ENCODE assay signal across 17 cellular contexts in the genomic region with DNA sequence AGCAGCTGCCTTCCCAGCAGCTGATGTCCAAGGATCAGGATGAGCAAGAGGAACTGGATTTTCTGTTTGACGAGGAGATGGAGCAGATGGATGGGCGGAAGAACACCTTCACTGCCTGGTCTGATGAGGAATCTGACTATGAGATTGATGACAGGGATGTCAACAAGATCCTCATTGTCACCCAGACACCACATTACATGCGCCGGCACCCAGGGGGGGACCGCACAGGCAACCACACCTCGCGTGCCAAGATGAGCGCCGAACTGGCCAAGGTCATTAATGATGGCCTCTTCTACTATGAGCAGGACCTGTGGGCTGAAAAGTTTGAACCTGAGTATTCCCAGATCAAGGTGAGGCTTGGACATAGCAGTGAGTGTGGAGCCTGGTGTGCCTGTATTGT. TPM values are rescaled to one million over a fixed set of nuclear protein-coding genes. Genes with fewer than 3 reads are reported as not detected.
DNase-seq lines count a peak whose midpoint lies in the region; ATAC-seq, FAIRE-seq and TF ChIP-seq lines count a peak whose summit lies in the region.
"Had no signal": no experiment of that assay in that cellular context is flagged by ENCODE, and none has a peak within 500 bp of the region (broad histone marks: within the 10 kb centered on the region; RNA-seq: fewer than 3 reads in every experiment).

No MANE protein-coding gene starts in this region.

- H3K4ac ChIP-seq in trophoblast cell (ENCODE audit: low read depth, low read length), result no peak overlapping the region

- intact Hi-C loops in activated CD8-positive, alpha-beta T cell treated with anti-CD3 and anti-CD28 coated beads for 36 hours (cut with micrococcal nuclease), result no loop called here
- intact Hi-C loops in HepG2 (cut with micrococcal nuclease; ENCODE audit: unreplicated experiment) (no loop called here), right lobe of liver (cut with DNase I) (no loop called here), left ventricle myocardium superior (cut with micrococcal nuclease) (no loop called here), esophagus muscularis mucosa (cut with DNase I) (no loop called here)

- no peak overlapping the region for H3K27ac ChIP-seq in HepG2 (ENCODE audit: extremely low read length, insufficient read depth, low read length)
- H3K27ac ChIP-seq in right lobe of liver, result no peak overlapping the region
- H3K27ac ChIP-seq in esophagus muscularis mucosa (replicated peaks in 1 of 4), result no peak overlapping the region
- no peak overlapping the region for H3K27ac ChIP-seq in trophoblast cell (ENCODE audit: low read depth, low read length)
- H3K27ac ChIP-seq: BLaER1 treated with 17β-estradiol and CSF1 and Interleukin-3, amounts not matched to agents 10 nM and 100 nM had no signal

- no peak for TF ChIP-seq RAD21 in HepG2 (CRISPR knock-in tag; IDR thresholded peaks at IDR 0.05)

- no peak overlapping the region for H3K4me3 Mint-ChIP-seq in activated CD8-positive, alpha-beta T cell treated with anti-CD3 and anti-CD28 coated beads, Interleukin-2, amount 10 ng/mL, durations not matched to agents 7 days and 5 days
- no peak overlapping the region for H3K4me3 Mint-ChIP-seq in activated CD8-positive, alpha-beta T cell treated with anti-CD3 and anti-CD28 coated beads for 36 hours

- CTCF ChIA-PET in activated CD8-positive, alpha-beta T cell treated with anti-CD3 and anti-CD28 coated beads, Interleukin-2, amount 10 ng/mL, durations not matched to agents 7 days and 5 days (lab: Charles Lee), result no interaction called here
- CTCF ChIA-PET in activated CD8-positive, alpha-beta T cell treated with anti-CD3 and anti-CD28 coated beads for 36 hours (lab: Charles Lee), result interaction anchor here (0.8 to 2.5 kb wide), 2 partner anchors 17 to 151 kb away, joined by 3 to 10 read pairs; no protein-coding TSS in a partner anchor
- CTCF ChIA-PET in HepG2 (lab: Yijun Ruan, JAX; ENCODE audit: low intra/inter-chr PET ratio, low total read pairs), result no interaction called here

- no peak overlapping the region for H4K91ac ChIP-seq in trophoblast cell (ENCODE audit: low read depth, low read length)

- no peak for TF ChIP-seq CTCF in activated CD8-positive, alpha-beta T cell treated with anti-CD3 and anti-CD28 coated beads for 36 hours (IDR thresholded peaks at IDR 0.05)
- TF ChIP-seq CTCF in HepG2 (CRISPR knock-in tag; IDR thresholded peaks at IDR 0.05) (no peak), right lobe of liver (IDR thresholded peaks at IDR 0.05) (no peak), esophagus muscularis mucosa (IDR thresholded peaks at IDR 0.05) (no peak)

- H3K27ac Mint-ChIP-seq in activated CD8-positive, alpha-beta T cell treated with anti-CD3 and anti-CD28 coated beads, Interleukin-2, amount 10 ng/mL, durations not matched to agents 7 days and 5 days, result peak overlapping the region; percentile 41
- no peak overlapping the region for H3K27ac Mint-ChIP-seq in activated CD8-positive, alpha-beta T cell treated with anti-CD3 and anti-CD28 coated beads for 36 hours

- H2BK5ac ChIP-seq in trophoblast cell (ENCODE audit: low read depth, low read length, poor library complexity), result no peak overlapping the region

- H2BK12ac ChIP-seq in trophoblast cell (ENCODE audit: low read length), result no peak overlapping the region

- no peaks in the 10 kb centered on the region for H3K27me3 Mint-ChIP-seq in activated CD8-positive, alpha-beta T cell treated with anti-CD3 and anti-CD28 coated beads, Interleukin-2, amount 10 ng/mL, durations not matched to agents 7 days and 5 days (ENCODE audit: low read depth)
- no peaks in the 10 kb centered on the region for H3K27me3 Mint-ChIP-seq in activated CD8-positive, alpha-beta T cell treated with anti-CD3 and anti-CD28 coated beads for 36 hours

- no peaks in the 10 kb centered on the region for H3K9me3 ChIP-seq in HepG2 (ENCODE audit: low read length)
- H3K9me3 ChIP-seq in right lobe of liver, result no peaks in the 10 kb centered on the region
- H3K9me3 ChIP-seq in esophagus muscularis mucosa, result no peaks in the 10 kb centered on the region
- H3K9me3 ChIP-seq in trophoblast cell (ENCODE audit: insufficient read depth, low read depth, low read length), result no peaks in the 10 kb centered on the region
- H3K9me3 ChIP-seq: BLaER1 treated with 17β-estradiol and CSF1 and Interleukin-3, amounts not matched to agents 10 nM and 100 nM had no signal

- no peak overlapping the region for H2BK120ac ChIP-seq in trophoblast cell (ENCODE audit: insufficient read depth, low read length, poor library complexity)

- H3K79me2 ChIP-seq in HepG2 (ENCODE audit: insufficient read depth, low read length) (peaks cover 13% of the 10 kb centered on the region), trophoblast cell (ENCODE audit: control insufficient read depth, insufficient read depth, low read length, poor library complexity) (no peaks in the 10 kb centered on the region)

- no peak overlapping the region for H3K4me2 ChIP-seq in HepG2 (ENCODE audit: low read depth, low read length)
- no peak overlapping the region for H3K4me2 ChIP-seq in trophoblast cell (ENCODE audit: low read length)
- H3K4me2 ChIP-seq: BLaER1 treated with 17β-estradiol and CSF1 and Interleukin-3, amounts not matched to agents 10 nM and 100 nM had no signal

- no peak overlapping the region for H3K18ac ChIP-seq in trophoblast cell (ENCODE audit: low read length)

- no peak for FAIRE-seq in HepG2 (lab: Jason Lieb, UNC)
- FAIRE-seq: H54 had no signal

- 95% methylated on average over 2 of the region's 9 CpGs for WGBS in HepG2 (ENCODE audit: low lambda C conversion rate)
- WGBS in right lobe of liver (ENCODE audit: insufficient coverage, low coverage, low lambda C conversion rate, missing lambda C conversion rate), result 100% methylated on average over 2 of the region's 9 CpGs
- 94% methylated on average over 2 of the region's 9 CpGs for WGBS in esophagus muscularis mucosa
- no CpG with 5 or more reads among the region's 9 CpGs for WGBS in trophoblast cell (ENCODE audit: extremely low coverage, insufficient coverage, insufficient read length)

- no peak for ATAC-seq in activated CD8-positive, alpha-beta T cell treated with anti-CD3 and anti-CD28 coated beads, Interleukin-2, amount 10 ng/mL, durations not matched to agents 7 days and 5 days
- ATAC-seq in activated CD8-positive, alpha-beta T cell treated with anti-CD3 and anti-CD28 coated beads for 36 hours, result no peak
- ATAC-seq in HepG2 (no peak), right lobe of liver (no peak), left ventricle myocardium superior (peak; percentile 55)
- ATAC-seq: Panc1 had no signal

- POLR2A ChIA-PET in activated CD8-positive, alpha-beta T cell treated with anti-CD3 and anti-CD28 coated beads, Interleukin-2, amount 10 ng/mL, durations not matched to agents 7 days and 5 days (lab: Charles Lee), result no interaction called here
- POLR2A ChIA-PET in activated CD8-positive, alpha-beta T cell treated with anti-CD3 and anti-CD28 coated beads for 36 hours (lab: Charles Lee), result interaction anchor here (0.6 to 0.7 kb wide), 2 partner anchors 11 to 49 kb away, joined by 3 read pairs; no protein-coding TSS in a partner anchor
- POLR2A ChIA-PET in HepG2 (lab: Yijun Ruan, JAX), result no interaction called here

- TF ChIP-seq POLR2A in HepG2 (IDR thresholded peaks at IDR 0.05; ENCODE audit: insufficient read depth in 1 of 2, low read depth in 2 of 2, low read length in 2 of 2) (no peak), right lobe of liver (IDR thresholded peaks at IDR 0.05) (no peak), esophagus muscularis mucosa (IDR thresholded peaks at IDR 0.05; ENCODE audit: low read depth) (no peak)

- no peak overlapping the region for H4K12ac ChIP-seq in trophoblast cell (ENCODE audit: low read depth, low read length)

- H2AFZ ChIP-seq in HepG2 (ENCODE audit: low read length), result no peak overlapping the region
- no peak overlapping the region for H2AFZ ChIP-seq in trophoblast cell (ENCODE audit: insufficient read depth, low read length, poor library complexity)

- H3K9me3 Mint-ChIP-seq in activated CD8-positive, alpha-beta T cell treated with anti-CD3 and anti-CD28 coated beads, Interleukin-2, amount 10 ng/mL, durations not matched to agents 7 days and 5 days (ENCODE audit: insufficient read depth), result no peaks in the 10 kb centered on the region
- H3K9me3 Mint-ChIP-seq in activated CD8-positive, alpha-beta T cell treated with anti-CD3 and anti-CD28 coated beads for 36 hours, result no peaks in the 10 kb centered on the region

- H3K27me3 ChIP-seq in HepG2 (ENCODE audit: control insufficient read depth in 1 of 2, insufficient read depth in 2 of 2, low read length in 2 of 2), result no peaks in the 10 kb centered on the region
- H3K27me3 ChIP-seq in right lobe of liver, result no peaks in the 10 kb centered on the region
- H3K27me3 ChIP-seq in esophagus muscularis mucosa, result no peaks in the 10 kb centered on the region
- no peaks in the 10 kb centered on the region for H3K27me3 ChIP-seq in trophoblast cell (ENCODE audit: insufficient read depth, low read length)
- H3K27me3 ChIP-seq: BLaER1 treated with 17β-estradiol and CSF1 and Interleukin-3, amounts not matched to agents 10 nM and 100 nM had no signal

- no TSS peak for BruUV-seq in HepG2 (replicated peaks; lab: Mats Ljungman, UMichigan)

- H2AK5ac ChIP-seq in trophoblast cell (ENCODE audit: low read length), result no peak overlapping the region

- no peak overlapping the region for H3K9ac ChIP-seq in HepG2 (ENCODE audit: insufficient read depth, low read depth, low read length)
- H3K9ac ChIP-seq in trophoblast cell (ENCODE audit: low read length), result no peak overlapping the region
- H3K9ac ChIP-seq: BLaER1 treated with 17β-estradiol and CSF1 and Interleukin-3, amounts not matched to agents 10 nM and 100 nM had no signal

- in situ Hi-C loops in HepG2 (cut with HindIII; ENCODE audit: extremely low pct_ligation_motif_present, low pct_unique_long_range_greater_than_20kb), result no loop called here

- H3K23ac ChIP-seq in trophoblast cell (ENCODE audit: low read length), result no peak overlapping the region

- peaks cover 22% of the 10 kb centered on the region for H3K4me1 ChIP-seq in HepG2 (ENCODE audit: insufficient read depth, low read length)
- no peaks in the 10 kb centered on the region for H3K4me1 ChIP-seq in right lobe of liver
- H3K4me1 ChIP-seq in esophagus muscularis mucosa, result peaks cover 5 to 12% (median 8%) of the 10 kb centered on the region in 4 donors
- H3K4me1 ChIP-seq in trophoblast cell (ENCODE audit: control insufficient read depth in 1 of 2, insufficient read depth in 2 of 2, low read length in 2 of 2), result no peaks in the 10 kb centered on the region

- no peak overlapping the region for H3K14ac ChIP-seq in trophoblast cell (ENCODE audit: low read length)

- H3K36me3 ChIP-seq in HepG2 (replicated peaks in 1 of 2; ENCODE audit: control insufficient read depth in 1 of 2, insufficient read depth in 2 of 2, low read length in 2 of 2) (peaks cover 53 to 88% of the 10 kb centered on the region in 2 experiments), right lobe of liver (peaks cover 8 to 98% (median 49%) of the 10 kb centered on the region in 4 donors), esophagus muscularis mucosa (peaks cover 70 to 100% (median 82%) of the 10 kb centered on the region in 4 donors), trophoblast cell (ENCODE audit: control insufficient read depth in 1 of 2, insufficient read depth in 2 of 2, low read length in 2 of 2) (peaks cover 39 to 67% of the 10 kb centered on the region in 2 experiments)

- no peaks in the 10 kb centered on the region for H3K79me1 ChIP-seq in trophoblast cell (ENCODE audit: low read length)

- H3K4me1 Mint-ChIP-seq in activated CD8-positive, alpha-beta T cell treated with anti-CD3 and anti-CD28 coated beads, Interleukin-2, amount 10 ng/mL, durations not matched to agents 7 days and 5 days (ENCODE audit: low read depth), result peaks cover 32% of the 10 kb centered on the region
- peaks cover 14% of the 10 kb centered on the region for H3K4me1 Mint-ChIP-seq in activated CD8-positive, alpha-beta T cell treated with anti-CD3 and anti-CD28 coated beads for 36 hours (ENCODE audit: low read depth)

- DNase-seq in activated CD8-positive, alpha-beta T cell treated with anti-CD3 and anti-CD28 coated beads, Interleukin-2, amount 10 ng/mL, durations not matched to agents 7 days and 5 days, result no peak
- no peak for DNase-seq in activated CD8-positive, alpha-beta T cell treated with anti-CD3 and anti-CD28 coated beads for 36 hours
- DNase-seq in HepG2 (ENCODE audit: low spot score) (no peak), right lobe of liver (no peak), left ventricle myocardium superior (peak; percentile 49), esophagus muscularis mucosa (ENCODE audit: extremely low spot score) (no peak), KG1 (lab: John Stamatoyannopoulos, UW) (no peak), trophoblast cell (no peak)
- DNase-seq: IMR-90, MV-4-11, NCI-H1417 treated with DMSO at 0.1 percent for 48 hours, NCI-H2029, NCI-H510A, NCI-H82 had no signal

- H4K20me1 ChIP-seq in HepG2 (ENCODE audit: insufficient read depth, low read length), result peaks cover 23% of the 10 kb centered on the region

- H3K4me3 ChIP-seq in HepG2 (replicated peaks in 1 of 3; ENCODE audit: insufficient read depth in 1 of 3, low read depth in 2 of 3, low read length in 3 of 3) (no peak overlapping the region), right lobe of liver (no peak overlapping the region), esophagus muscularis mucosa (no peak overlapping the region), trophoblast cell (ENCODE audit: low read depth, low read length) (no peak overlapping the region)
- H3K4me3 ChIP-seq: BLaER1 treated with 17β-estradiol and CSF1 and Interleukin-3, amounts not matched to agents 10 nM and 100 nM had no signal

- no peak for TF ChIP-seq EP300 in HepG2 (IDR thresholded peaks at IDR 0.05; ENCODE audit: low read depth in 2 of 2, low read length in 2 of 2)
- TF ChIP-seq EP300 in HepG2 (CRISPR knock-in tag; IDR thresholded peaks at IDR 0.05; ENCODE audit: borderline replicate concordance), result no peak
- no peak for TF ChIP-seq EP300 in esophagus muscularis mucosa (IDR thresholded peaks at IDR 0.05)

- no peak overlapping the region for H4K8ac ChIP-seq in trophoblast cell (ENCODE audit: low read depth, low read length)

- peaks cover 79% of the 10 kb centered on the region for H3K36me3 Mint-ChIP-seq in activated CD8-positive, alpha-beta T cell treated with anti-CD3 and anti-CD28 coated beads, Interleukin-2, amount 10 ng/mL, durations not matched to agents 7 days and 5 days (ENCODE audit: low read depth)
- peaks cover 68% of the 10 kb centered on the region for H3K36me3 Mint-ChIP-seq in activated CD8-positive, alpha-beta T cell treated with anti-CD3 and anti-CD28 coated beads for 36 hours (ENCODE audit: low read depth)

RNA-seq across cellular contexts. Expression of a gene that starts 46.9 kb away (rescaled TPM):
- 100 to 1,000 TPM; 201 to 208 TPM for total RNA-seq in activated CD8-positive, alpha-beta T cell treated with anti-CD3 and anti-CD28 coated beads, Interleukin-2, amount 10 ng/mL, durations not matched to agents 7 days and 5 days
- total RNA-seq in activated CD8-positive, alpha-beta T cell treated with anti-CD3 and anti-CD28 coated beads for 36 hours, result 100 to 1,000 TPM; 214 to 218 TPM
- total RNA-seq in HepG2 (2016; rRNA removed; fragmentation: Illumina TruSeq; extraction: Trizol) (61.4 and 68.5 TPM in 2 replicates), right lobe of liver (10 to 100 TPM; 58.2 to 85.7 (median 73.0) TPM), left ventricle myocardium superior (155 TPM), esophagus muscularis mucosa (100 to 1,000 TPM in 2 of 4 donors, 10 to 100 TPM in 2; 79.7 to 128 (median 101) TPM)
- 8.7 and 8.9 TPM in 2 replicates for total RNA-seq in HepG2 (2016; cell fraction: cytosol; rRNA removed; fragmentation: Illumina TruSeq; extraction: Trizol; ENCODE audit: low read depth)
- total RNA-seq in HepG2 (2016; cell fraction: insoluble cytoplasmic fraction; rRNA removed; fragmentation: Illumina TruSeq; extraction: Trizol), result 57.6 and 62.0 TPM in 2 replicates
- total RNA-seq in HepG2 (2016; cell fraction: membrane; rRNA removed; fragmentation: Illumina TruSeq; extraction: Trizol), result 36.8 and 41.2 TPM in 2 replicates
- total RNA-seq in HepG2 (2016; cell fraction: nucleus; rRNA removed; fragmentation: Illumina TruSeq; extraction: Trizol), result 72.6 and 80.1 TPM in 2 replicates
- 45.2 and 52.0 TPM in 2 replicates for polyA plus RNA-seq in HepG2 (2011; rRNA removed)
- polyA plus RNA-seq in HepG2 (2011; cell fraction: cytosol; rRNA removed), result 29.4 and 31.7 TPM in 2 replicates
- polyA plus RNA-seq in HepG2 (2011; cell fraction: nucleus; rRNA removed), result 74.2 and 76.9 TPM in 2 replicates
- 59.4 and 62.0 TPM in 2 replicates for polyA plus RNA-seq in HepG2 (2012)
- polyA plus RNA-seq in HepG2 (2016; cell fraction: cytosol; fragmentation: Illumina TruSeq; extraction: Trizol; ENCODE audit: low read depth), result 4.0 and 4.5 TPM in 2 replicates
- polyA plus RNA-seq in HepG2 (2016; cell fraction: insoluble cytoplasmic fraction; fragmentation: Illumina TruSeq; extraction: Trizol; ENCODE audit: low read depth), result 69.6 and 92.6 TPM in 2 replicates
- 15.3 and 19.6 TPM in 2 replicates for polyA plus RNA-seq in HepG2 (2016; cell fraction: membrane; fragmentation: Illumina TruSeq; extraction: Trizol; ENCODE audit: low read depth)
- polyA plus RNA-seq in HepG2 (2016; cell fraction: nucleus; fragmentation: Illumina TruSeq; extraction: Trizol; ENCODE audit: insufficient read depth, low read depth), result 143 and 158 TPM in 2 replicates
- 72.7 and 144 TPM in 2 replicates for polyA minus RNA-seq in HepG2 (2011; rRNA and poly(A)+ RNA removed; ENCODE audit: low replicate concordance)
- 40.8 and 53.5 TPM in 2 replicates for polyA minus RNA-seq in HepG2 (2011; cell fraction: cytosol; rRNA and poly(A)+ RNA removed)
- polyA minus RNA-seq in HepG2 (2011; cell fraction: nucleus; rRNA and poly(A)+ RNA removed), result 66.0 and 100 TPM in 2 replicates
- polyA plus RNA-seq in trophoblast cell (2013), result 106 and 113 TPM in 2 replicates

RNA-seq across cellular contexts. Expression of a gene that starts 48.4 kb away (rescaled TPM):
- not detected for total RNA-seq in activated CD8-positive, alpha-beta T cell treated with anti-CD3 and anti-CD28 coated beads, Interleukin-2, amount 10 ng/mL, durations not matched to agents 7 days and 5 days
- not detected for total RNA-seq in activated CD8-positive, alpha-beta T cell treated with anti-CD3 and anti-CD28 coated beads for 36 hours
- total RNA-seq in HepG2 (2016; rRNA removed; fragmentation: Illumina TruSeq; extraction: Trizol) (3.0 and 4.7 TPM in 2 replicates), right lobe of liver (10 to 100 TPM; 27.3 to 98.1 (median 53.2) TPM), left ventricle myocardium superior (26.1 TPM), esophagus muscularis mucosa (10 to 100 TPM; 27.6 to 32.1 (median 29.5) TPM)
- 1.3 and 1.5 TPM in 2 replicates for total RNA-seq in HepG2 (2016; cell fraction: cytosol; rRNA removed; fragmentation: Illumina TruSeq; extraction: Trizol; ENCODE audit: low read depth)
- total RNA-seq in HepG2 (2016; cell fraction: insoluble cytoplasmic fraction; rRNA removed; fragmentation: Illumina TruSeq; extraction: Trizol), result 4.3 and 5.0 TPM in 2 replicates
- total RNA-seq in HepG2 (2016; cell fraction: membrane; rRNA removed; fragmentation: Illumina TruSeq; extraction: Trizol), result 3.5 and 4.3 TPM in 2 replicates
- total RNA-seq in HepG2 (2016; cell fraction: nucleus; rRNA removed; fragmentation: Illumina TruSeq; extraction: Trizol), result 5.5 and 5.8 TPM in 2 replicates
- 49.5 and 58.8 TPM in 2 replicates for polyA plus RNA-seq in HepG2 (2011; rRNA removed)
- 41.5 and 43.5 TPM in 2 replicates for polyA plus RNA-seq in HepG2 (2011; cell fraction: cytosol; rRNA removed)
- 45.2 and 57.4 TPM in 2 replicates for polyA plus RNA-seq in HepG2 (2011; cell fraction: nucleus; rRNA removed)
- 27.6 and 33.1 TPM in 2 replicates for polyA plus RNA-seq in HepG2 (2012)
- polyA plus RNA-seq in HepG2 (2016; cell fraction: cytosol; fragmentation: Illumina TruSeq; extraction: Trizol; ENCODE audit: low read depth), result 1.3 and 1.9 TPM in 2 replicates
- polyA plus RNA-seq in HepG2 (2016; cell fraction: insoluble cytoplasmic fraction; fragmentation: Illumina TruSeq; extraction: Trizol; ENCODE audit: low read depth), result 3.7 and 4.2 TPM in 2 replicates
- polyA plus RNA-seq in HepG2 (2016; cell fraction: membrane; fragmentation: Illumina TruSeq; extraction: Trizol; ENCODE audit: low read depth), result 3.9 and 4.0 TPM in 2 replicates
- polyA plus RNA-seq in HepG2 (2016; cell fraction: nucleus; fragmentation: Illumina TruSeq; extraction: Trizol; ENCODE audit: insufficient read depth, low read depth), result 6.6 and 7.0 TPM in 2 replicates
- polyA minus RNA-seq in HepG2 (2011; rRNA and poly(A)+ RNA removed; ENCODE audit: low replicate concordance), result 0.05 and 101 TPM in 2 replicates
- 23.1 and 27.3 TPM in 2 replicates for polyA minus RNA-seq in HepG2 (2011; cell fraction: cytosol; rRNA and poly(A)+ RNA removed)
- 39.9 and 40.4 TPM in 2 replicates for polyA minus RNA-seq in HepG2 (2011; cell fraction: nucleus; rRNA and poly(A)+ RNA removed)
- polyA plus RNA-seq in trophoblast cell (2013), result 1.6 and 2.0 TPM in 2 replicates

RNA-seq across cellular contexts. Expression of a gene that starts 56.4 kb away (rescaled TPM):
- 10 to 100 TPM; 67.4 to 68.4 TPM for total RNA-seq in activated CD8-positive, alpha-beta T cell treated with anti-CD3 and anti-CD28 coated beads, Interleukin-2, amount 10 ng/mL, durations not matched to agents 7 days and 5 days
- 10 to 100 TPM; 78.6 to 84.4 TPM for total RNA-seq in activated CD8-positive, alpha-beta T cell treated with anti-CD3 and anti-CD28 coated beads for 36 hours
- total RNA-seq in HepG2 (2016; rRNA removed; fragmentation: Illumina TruSeq; extraction: Trizol) (37.1 and 50.3 TPM in 2 replicates), right lobe of liver (10 to 100 TPM; 12.4 to 19.6 (median 16.5) TPM), left ventricle myocardium superior (26.1 TPM), esophagus muscularis mucosa (10 to 100 TPM; 41.1 to 72.6 (median 62.2) TPM)
- 8.5 and 9.5 TPM in 2 replicates for total RNA-seq in HepG2 (2016; cell fraction: cytosol; rRNA removed; fragmentation: Illumina TruSeq; extraction: Trizol; ENCODE audit: low read depth)
- 38.6 and 50.3 TPM in 2 replicates for total RNA-seq in HepG2 (2016; cell fraction: insoluble cytoplasmic fraction; rRNA removed; fragmentation: Illumina TruSeq; extraction: Trizol)
- 21.9 and 23.8 TPM in 2 replicates for total RNA-seq in HepG2 (2016; cell fraction: membrane; rRNA removed; fragmentation: Illumina TruSeq; extraction: Trizol)
- total RNA-seq in HepG2 (2016; cell fraction: nucleus; rRNA removed; fragmentation: Illumina TruSeq; extraction: Trizol), result 27.1 and 28.0 TPM in 2 replicates
- 63.8 and 74.9 TPM in 2 replicates for polyA plus RNA-seq in HepG2 (2011; rRNA removed)
- 63.2 and 67.0 TPM in 2 replicates for polyA plus RNA-seq in HepG2 (2011; cell fraction: cytosol; rRNA removed)
- polyA plus RNA-seq in HepG2 (2011; cell fraction: nucleus; rRNA removed), result 46.3 and 57.5 TPM in 2 replicates
- 54.8 and 56.2 TPM in 2 replicates for polyA plus RNA-seq in HepG2 (2012)
- polyA plus RNA-seq in HepG2 (2016; cell fraction: cytosol; fragmentation: Illumina TruSeq; extraction: Trizol; ENCODE audit: low read depth), result 4.1 and 5.1 TPM in 2 replicates
- 41.9 and 42.7 TPM in 2 replicates for polyA plus RNA-seq in HepG2 (2016; cell fraction: insoluble cytoplasmic fraction; fragmentation: Illumina TruSeq; extraction: Trizol; ENCODE audit: low read depth)
- 12.2 and 12.5 TPM in 2 replicates for polyA plus RNA-seq in HepG2 (2016; cell fraction: membrane; fragmentation: Illumina TruSeq; extraction: Trizol; ENCODE audit: low read depth)
- polyA plus RNA-seq in HepG2 (2016; cell fraction: nucleus; fragmentation: Illumina TruSeq; extraction: Trizol; ENCODE audit: insufficient read depth, low read depth), result 48.0 and 49.6 TPM in 2 replicates
- polyA minus RNA-seq in HepG2 (2011; rRNA and poly(A)+ RNA removed; ENCODE audit: low replicate concordance), result 31.6 and 52.4 TPM in 2 replicates
- polyA minus RNA-seq in HepG2 (2011; cell fraction: cytosol; rRNA and poly(A)+ RNA removed), result 51.4 and 54.3 TPM in 2 replicates
- polyA minus RNA-seq in HepG2 (2011; cell fraction: nucleus; rRNA and poly(A)+ RNA removed), result 35.0 and 39.0 TPM in 2 replicates
- 29.6 and 30.5 TPM in 2 replicates for polyA plus RNA-seq in trophoblast cell (2013)
